ENCODE assay signal across 1 cellular context in the genomic region with DNA sequence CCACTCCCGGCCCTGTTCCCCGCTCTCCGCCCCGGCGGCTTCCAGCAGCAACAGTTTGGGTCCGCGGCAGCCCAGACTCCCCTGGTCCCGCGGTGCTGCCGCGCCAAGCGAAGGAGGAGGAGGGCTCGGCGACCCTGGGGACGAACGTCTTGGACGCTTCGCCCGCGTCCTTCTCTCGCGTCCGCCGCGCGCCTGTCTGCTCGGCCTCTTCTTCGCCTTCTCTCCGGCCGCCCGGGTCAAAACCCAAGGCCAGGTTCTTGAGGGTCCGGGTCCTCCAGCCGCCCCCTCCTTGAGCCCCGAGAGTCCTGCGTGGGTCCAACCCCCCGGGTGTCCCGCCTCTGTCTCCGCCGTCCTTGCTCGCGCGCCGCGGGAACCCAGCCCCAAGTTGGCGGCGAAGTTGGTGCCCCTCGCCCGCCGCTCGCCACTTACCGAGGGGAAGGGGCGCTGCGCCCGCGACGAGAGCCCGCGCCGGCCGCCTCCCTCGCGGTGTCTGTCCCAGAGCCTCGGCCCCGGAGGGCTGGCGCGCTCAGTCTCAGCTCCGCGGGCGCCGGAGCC.
TF ChIP-seq lines count a peak whose summit lies in the region.

No MANE protein-coding gene starts in this region.

TF ChIP-seq in A549, 52 proteins besides CTCF, POLR2A, EP300 and RAD21 (continued from another document):
- no peak for TF ChIP-seq RNF2 (IDR thresholded peaks at IDR 0.05; ENCODE audit: borderline replicate concordance, low read depth)
- TF ChIP-seq KDM5A (IDR thresholded peaks at IDR 0.05), result no peak
- TF ChIP-seq ZSCAN20 (CRISPR knock-in tag; IDR thresholded peaks at IDR 0.05), result no peak
- TF ChIP-seq FOSB (CRISPR knock-in tag; IDR thresholded peaks at IDR 0.05), result no peak
- TF ChIP-seq RCOR1 (IDR thresholded peaks at IDR 0.05; ENCODE audit: low read depth, low read length), result no peak
- no peak for TF ChIP-seq CBX8 (IDR thresholded peaks at IDR 0.05)
- TF ChIP-seq NFE2L2 (conservative IDR thresholded peaks at IDR 0.05; ENCODE audit: low read length), result no peak
- no peak for TF ChIP-seq BHLHE40 (IDR thresholded peaks at IDR 0.05; ENCODE audit: low read depth, low read length)
- no peak for TF ChIP-seq NPAS2 (CRISPR knock-in tag; IDR thresholded peaks at IDR 0.05; ENCODE audit: borderline replicate concordance)
- TF ChIP-seq MAX (IDR thresholded peaks at IDR 0.05), result no peak
- no peak for TF ChIP-seq HDAC2 (IDR thresholded peaks at IDR 0.05)
- TF ChIP-seq POLR2AphosphoS2 (conservative IDR thresholded peaks at IDR 0.05; ENCODE audit: low read length), result no peak
- TF ChIP-seq GATA3 (IDR thresholded peaks at IDR 0.05; ENCODE audit: borderline replicate concordance), result no peak
